ENCODE assay signal across 8 cellular contexts in the genomic region with DNA sequence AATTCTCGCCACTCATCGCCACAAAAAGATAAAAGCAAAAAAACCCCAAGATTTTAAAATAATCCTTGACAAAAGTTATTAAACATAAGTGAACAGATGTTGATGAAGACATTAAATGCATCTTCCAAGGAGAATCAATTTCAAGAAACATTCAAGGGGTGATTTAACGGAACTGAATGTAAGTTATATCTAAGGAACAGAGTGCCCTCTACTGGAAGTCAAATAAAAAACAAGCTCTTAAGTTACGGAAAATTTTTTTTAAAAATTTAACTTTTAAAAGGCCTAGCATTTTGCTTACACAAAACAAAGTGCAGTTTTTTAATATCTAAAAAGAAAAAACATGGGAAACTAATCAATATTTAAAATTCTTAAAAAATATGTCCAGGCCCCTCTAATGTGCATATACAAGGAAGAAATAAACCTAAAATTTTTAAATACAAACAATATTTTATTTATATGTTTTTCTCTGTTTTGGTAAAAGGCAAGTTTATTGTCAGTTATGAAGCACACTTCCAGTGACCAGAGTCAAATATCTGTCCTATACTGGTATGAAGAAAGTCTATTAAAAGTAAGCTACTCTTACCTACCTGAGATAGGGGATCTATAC. TPM values are rescaled to one million over a fixed set of nuclear protein-coding genes. Genes with fewer than 3 reads are reported as not detected.
DNase-seq lines count a peak whose midpoint lies in the region; ATAC-seq and FAIRE-seq lines count a peak whose summit lies in the region.

No MANE protein-coding gene starts in this region.

- peak; percentile 95 for FAIRE-seq in endometrium (lab: Jason Lieb, UNC)

- peaks cover 5% of the 10 kb centered on the region for H3K4me1 Mint-ChIP-seq in activated T-helper 1 cell treated with anti-CD3 and anti-CD28 coated beads, Interleukin-12 subunit alpha, Interleukin-12 subunit beta, Interleukin-2, Interleukin-4 antibody, amounts not matched to agents 30 ng/mL and 10 ng/mL and 1 ng/mL, durations not matched to agents 14 hours and 24 hours and 36 hours (ENCODE audit: low read depth)

- DNase-seq in NCI-H2196 (lab: John Stamatoyannopoulos, UW; ENCODE audit: unreplicated experiment), result peak; percentile 11
- no peak for DNase-seq in NCI-H2196 treated with DMSO at 0.1 percent for 48 hours (lab: John Stamatoyannopoulos, UW; ENCODE audit: unreplicated experiment)
- DNase-seq in NCI-H524 treated with DMSO at 0.1 percent for 48 hours (lab: John Stamatoyannopoulos, UW), result peak; percentile 4
- DNase-seq in pons (ENCODE audit: low spot score), result peak; percentile 61
- no peak for DNase-seq in stimulated activated CD4-positive, alpha-beta T cell treated with anti-CD3 and anti-CD28 coated beads, Interleukin-15, amount 100 ng/mL, for 24 hours
- no peak for DNase-seq in activated T-helper 1 cell treated with anti-CD3 and anti-CD28 coated beads, Interleukin-12 subunit alpha, Interleukin-12 subunit beta, Interleukin-2, Interleukin-4 antibody, amounts not matched to agents 30 ng/mL and 10 ng/mL and 1 ng/mL, durations not matched to agents 14 hours and 24 hours and 36 hours (ENCODE audit: low spot score)

- H3K9me3 Mint-ChIP-seq in activated T-helper 1 cell treated with anti-CD3 and anti-CD28 coated beads, Interleukin-12 subunit alpha, Interleukin-12 subunit beta, Interleukin-2, Interleukin-4 antibody, amounts not matched to agents 30 ng/mL and 10 ng/mL and 1 ng/mL, durations not matched to agents 14 hours and 24 hours and 36 hours, result no peaks in the 10 kb centered on the region

- peaks cover 22% of the 10 kb centered on the region for H3K36me3 Mint-ChIP-seq in activated T-helper 1 cell treated with anti-CD3 and anti-CD28 coated beads, Interleukin-12 subunit alpha, Interleukin-12 subunit beta, Interleukin-2, Interleukin-4 antibody, amounts not matched to agents 30 ng/mL and 10 ng/mL and 1 ng/mL, durations not matched to agents 14 hours and 24 hours and 36 hours (ENCODE audit: low read depth)

- intact Hi-C loops in activated T-helper 1 cell treated with anti-CD3 and anti-CD28 coated beads, Interleukin-12 subunit alpha, Interleukin-12 subunit beta, Interleukin-2, Interleukin-4 antibody, amounts not matched to agents 30 ng/mL and 10 ng/mL and 1 ng/mL, durations not matched to agents 14 hours and 24 hours and 36 hours (cut with micrococcal nuclease), result loop anchor here (1.0 to 5.0 kb wide), 6 partner anchors 107 to 1161 kb away; a partner anchor contains a TSS

- H3K4me3 Mint-ChIP-seq in activated T-helper 1 cell treated with anti-CD3 and anti-CD28 coated beads, Interleukin-12 subunit alpha, Interleukin-12 subunit beta, Interleukin-2, Interleukin-4 antibody, amounts not matched to agents 30 ng/mL and 10 ng/mL and 1 ng/mL, durations not matched to agents 14 hours and 24 hours and 36 hours, result no peak overlapping the region

- no peaks in the 10 kb centered on the region for H3K27me3 Mint-ChIP-seq in activated T-helper 1 cell treated with anti-CD3 and anti-CD28 coated beads, Interleukin-12 subunit alpha, Interleukin-12 subunit beta, Interleukin-2, Interleukin-4 antibody, amounts not matched to agents 30 ng/mL and 10 ng/mL and 1 ng/mL, durations not matched to agents 14 hours and 24 hours and 36 hours (ENCODE audit: insufficient read depth)

- no peak for ATAC-seq in GM21381 (IDR thresholded peaks at IDR 0.05; ENCODE audit: unreplicated experiment)

- no peak overlapping the region for H3K27ac Mint-ChIP-seq in activated T-helper 1 cell treated with anti-CD3 and anti-CD28 coated beads, Interleukin-12 subunit alpha, Interleukin-12 subunit beta, Interleukin-2, Interleukin-4 antibody, amounts not matched to agents 30 ng/mL and 10 ng/mL and 1 ng/mL, durations not matched to agents 14 hours and 24 hours and 36 hours

RNA-seq across cellular contexts. Expression of a gene that starts 28.0 kb away (rescaled TPM):
- 30.4 and 30.9 TPM in 2 replicates for total RNA-seq in activated T-helper 1 cell treated with anti-CD3 and anti-CD28 coated beads, Interleukin-12 subunit alpha, Interleukin-12 subunit beta, Interleukin-2, Interleukin-4 antibody, amounts not matched to agents 30 ng/mL and 10 ng/mL and 1 ng/mL, durations not matched to agents 14 hours and 24 hours and 36 hours

Comparison
In these comparisons a context has a peak if more than half of its experiments do, and no peak if none do; other contexts are left out.
1. DNase-seq: peak in NCI-H2196 (single experiment), NCI-H524 treated with DMSO at 0.1 percent for 48 hours (single experiment) and pons (single experiment); none in NCI-H2196 treated with DMSO at 0.1 percent for 48 hours (single experiment), stimulated activated CD4-positive, alpha-beta T cell treated with anti-CD3 and anti-CD28 coated beads, Interleukin-15, amount 100 ng/mL, for 24 hours (single experiment) and activated T-helper 1 cell treated with anti-CD3 and anti-CD28 coated beads, Interleukin-12 subunit alpha, Interleukin-12 subunit beta, Interleukin-2, Interleukin-4 antibody, amounts not matched to agents 30 ng/mL and 10 ng/mL and 1 ng/mL, durations not matched to agents 14 hours and 24 hours and 36 hours (single experiment).